Comparison of ENCODE assay signal across 8 cellular contexts in genomic region chr16:1707193-1707790, GRCh38. TPM values are rescaled to one million over a fixed set of nuclear protein-coding genes. Genes with fewer than 3 reads are reported as not detected.
DNase-seq lines count a peak whose midpoint lies in the region; ATAC-seq and TF ChIP-seq lines count a peak whose summit lies in the region.

No MANE protein-coding gene starts in this region.

- peak overlapping the region; percentile 99 for H3K4me3 Mint-ChIP-seq in central memory CD8-positive, alpha-beta T cell

- DNase-seq in EH (ENCODE audit: low read depth) (peak; percentile 35), NCI-H2227 treated with DMSO at 0.1 percent for 48 hours (lab: John Stamatoyannopoulos, UW) (peak; percentile 15), right lobe of liver (no peak), testis (no peak), NCI-H1694 (lab: John Stamatoyannopoulos, UW) (no peak)
- DNase-seq in central memory CD8-positive, alpha-beta T cell (ENCODE audit: low spot score in 2 of 2): no peak
- no peak for DNase-seq in NK-92 treated with Interleukin-12 subunit alpha and Interleukin-12 subunit beta, amount 100 ng/mL, for 24 hours (lab: John Stamatoyannopoulos, UW)

- no peaks in the 10 kb centered on the region for H3K9me3 Mint-ChIP-seq in central memory CD8-positive, alpha-beta T cell

- peak overlapping the region; percentile 100 for H3K27ac Mint-ChIP-seq in central memory CD8-positive, alpha-beta T cell (ENCODE audit: low read depth)

- peak overlapping the region; percentile 63 to 97 (median 82) for H3K4me3 ChIP-seq in right lobe of liver
- peak overlapping the region; percentile 88 to 94 for H3K4me3 ChIP-seq in testis

- H3K4me1 ChIP-seq in right lobe of liver: peaks cover 0 to 20% (median 6%) of the 10 kb centered on the region in 4 donors
- H3K4me1 ChIP-seq in testis: peaks cover 23% of the 10 kb centered on the region

- peaks cover 0 to 4% (median 0%) of the 10 kb centered on the region in 4 donors for H3K36me3 ChIP-seq in right lobe of liver
- no peaks in the 10 kb centered on the region for H3K36me3 ChIP-seq in testis (ENCODE audit: low read depth, missing control alignments)

- H3K27me3 ChIP-seq in right lobe of liver (no peaks in the 10 kb centered on the region), testis (no peaks in the 10 kb centered on the region)

- H3K27ac ChIP-seq in right lobe of liver (peak overlapping the region in 2 of 3 donors; percentile 22 to 29), testis (peak overlapping the region; percentile 80 to 88)

- intact Hi-C loops in right lobe of liver (cut with DNase I) (no loop called here), testis (cut with DNase I; ENCODE audit: low total_unique reads) (no loop called here)

- no peak for ATAC-seq in central memory CD8-positive, alpha-beta T cell (replicated peaks; ENCODE audit: extremely low read depth, poor library complexity, severe bottlenecking)
- ATAC-seq in right lobe of liver (peak in 2 of 4 donors; percentile 2 to 3), HG02571 (IDR thresholded peaks at IDR 0.05; ENCODE audit: unreplicated experiment) (no peak)

- no peak for TF ChIP-seq CTCF in right lobe of liver (IDR thresholded peaks at IDR 0.05)
- TF ChIP-seq CTCF in testis (IDR thresholded peaks at IDR 0.05): no peak

- TF ChIP-seq POLR2A in right lobe of liver (IDR thresholded peaks at IDR 0.05): no peak
- TF ChIP-seq POLR2A in testis (IDR thresholded peaks at IDR 0.05): no peak

- peaks cover 25% of the 10 kb centered on the region for H3K4me1 Mint-ChIP-seq in central memory CD8-positive, alpha-beta T cell

- no peaks in the 10 kb centered on the region for H3K9me3 ChIP-seq in right lobe of liver
- no peaks in the 10 kb centered on the region for H3K9me3 ChIP-seq in testis

- H3K27me3 Mint-ChIP-seq in central memory CD8-positive, alpha-beta T cell: no peaks in the 10 kb centered on the region

- WGBS in right lobe of liver (ENCODE audit: insufficient coverage, low coverage, low lambda C conversion rate, missing lambda C conversion rate): 12% methylated on average over 11 of the region's 16 CpGs
- WGBS in testis, 2 donors: 9 to 11% methylated on average over 16 of the region's 16 CpGs

- H3K36me3 Mint-ChIP-seq in central memory CD8-positive, alpha-beta T cell (ENCODE audit: insufficient read depth): peaks cover 19% of the 10 kb centered on the region

RNA-seq across cellular contexts. Expression of gene MAPK8IP3, which starts 1.3 kb away (rescaled TPM):
- total RNA-seq in right lobe of liver (10 to 100 TPM in 5 of 6 experiments, 1 to 10 TPM in 1; 8.7 to 37.3 (median 23.0) TPM), testis (100 to 1,000 TPM; 128 to 154 TPM)
- polyA plus RNA-seq in testis (ENCODE audit: insufficient read depth, low read depth, low replicate concordance): 52.7 TPM

RNA-seq across cellular contexts. Expression of gene JPT2, which starts 29.2 kb away (rescaled TPM):
- total RNA-seq in right lobe of liver (10 to 100 TPM; 31.0 to 47.7 (median 38.7) TPM), testis (10 to 100 TPM; 25.8 to 27.9 TPM)
- polyA plus RNA-seq in testis (ENCODE audit: insufficient read depth, low read depth, low replicate concordance): 45.2 TPM

Comparison
In these comparisons a context has a peak if more than half of its experiments do, and no peak if none do; other contexts are left out.
1. DNase-seq: peak in EH (single experiment) and NCI-H2227 treated with DMSO at 0.1 percent for 48 hours (single experiment); none in central memory CD8-positive, alpha-beta T cell (0 of 2), right lobe of liver (0 of 3), testis (single experiment), NK-92 treated with Interleukin-12 subunit alpha and Interleukin-12 subunit beta, amount 100 ng/mL, for 24 hours (single experiment) and NCI-H1694 (single experiment).